Comparison of ENCODE assay signal across 8 cellular contexts in genomic region chr18:9971313-9971920, GRCh38. TPM values are rescaled to one million over a fixed set of nuclear protein-coding genes. Genes with fewer than 3 reads are reported as not detected.
DNase-seq lines count a peak whose midpoint lies in the region; ATAC-seq and TF ChIP-seq lines count a peak whose summit lies in the region.

No MANE protein-coding gene starts in this region.

- no peak overlapping the region for H3K9ac ChIP-seq in parathyroid adenoma

- H3K4me1 Mint-ChIP-seq in type B pancreatic cell (ENCODE audit: unreplicated experiment): peaks cover 13% of the 10 kb centered on the region

- no peak overlapping the region for H3K27ac ChIP-seq in parathyroid adenoma

- H3K4me2 ChIP-seq in parathyroid adenoma (ENCODE audit: low read length): no peak overlapping the region

- no peak overlapping the region for H2AFZ ChIP-seq in parathyroid adenoma

- peaks cover 4% of the 10 kb centered on the region for H3K9me3 Mint-ChIP-seq in type B pancreatic cell

- DNase-seq in ELR (ENCODE audit: low read depth) (peak; percentile 74), MG63 (peak; percentile 31), SIG-M5 treated with dmso at 0.1 percent for 504 hours (lab: John Stamatoyannopoulos, UW; ENCODE audit: unreplicated experiment) (peak; percentile 72), germinal center (ENCODE audit: low spot score) (peak; percentile 68), type B pancreatic cell (ENCODE audit: extremely low spot score, unreplicated experiment) (no peak)
- DNase-seq in activated naive CD4-positive, alpha-beta T cell (lab: John Stamatoyannopoulos, UW): peak; percentile 8 to 47 (median 30)

- H3K27me3 Mint-ChIP-seq in type B pancreatic cell: no peaks in the 10 kb centered on the region

- H3K36me3 ChIP-seq in MG63: no peaks in the 10 kb centered on the region
- no peaks in the 10 kb centered on the region for H3K36me3 ChIP-seq in parathyroid adenoma (ENCODE audit: control insufficient read depth, insufficient read depth, low read length)

- H3K4me3 Mint-ChIP-seq in type B pancreatic cell: no peak overlapping the region

- H3K27ac Mint-ChIP-seq in type B pancreatic cell: peak overlapping the region; percentile 16

- H3K4me1 ChIP-seq in parathyroid adenoma: no peaks in the 10 kb centered on the region

- H3K79me2 ChIP-seq in parathyroid adenoma: no peaks in the 10 kb centered on the region

- H3K36me3 Mint-ChIP-seq in type B pancreatic cell: peaks cover 9% of the 10 kb centered on the region

- H3K4me3 ChIP-seq in MG63 (no peak overlapping the region), parathyroid adenoma (ENCODE audit: low read depth, low read length) (no peak overlapping the region)

- peaks cover 19% of the 10 kb centered on the region for H3K9me3 ChIP-seq in MG63
- no peaks in the 10 kb centered on the region for H3K9me3 ChIP-seq in parathyroid adenoma (ENCODE audit: control insufficient read depth, low read length)

- H3K27me3 ChIP-seq in MG63 (no peaks in the 10 kb centered on the region), parathyroid adenoma (ENCODE audit: control insufficient read depth, insufficient read depth, low read length) (no peaks in the 10 kb centered on the region)

- ATAC-seq in HG03342 (IDR thresholded peaks at IDR 0.05; ENCODE audit: unreplicated experiment): no peak

- TF ChIP-seq CTCF in parathyroid adenoma (IDR thresholded peaks at IDR 0.05): peak; percentile 89
- TF ChIP-seq CTCF in type B pancreatic cell (conservative IDR thresholded peaks at IDR 0.05): peak; percentile 93

RNA-seq across cellular contexts. Expression of gene VAPA, which starts 57.6 kb away (rescaled TPM):
- 238 and 451 TPM in 2 replicates for total RNA-seq in MG63 (2014; rRNA removed; shearing (Covaris generic); ENCODE audit: low replicate concordance)
- 132 and 147 TPM in 2 replicates for total RNA-seq in type B pancreatic cell (ENCODE audit: low replicate concordance)
